In genomic region chr4:1798530-1799363, GRCh38 we compare ENCODE assay signal across 21 cellular contexts.
"Had no signal": no experiment of that assay in that cellular context is flagged by ENCODE, and none has a peak within 500 bp of the region (broad histone marks: within the 10 kb centered on the region; RNA-seq: fewer than 3 reads in every experiment).

No MANE protein-coding gene starts in this region.

- ATAC-seq: activated CD8-positive, alpha-beta memory T cell treated with anti-CD3 and anti-CD28 coated beads, Interleukin-2, amount 10 ng/mL, durations not matched to agents 7 days and 5 days; T-helper 17 cell had no signal

- DNase-seq: activated B cell treated with CpG ODN at 0.5 μM for 24 hours; activated CD4-positive, alpha-beta T cell treated with anti-CD3 and anti-CD28 coated beads for 1 hour; activated CD4-positive, alpha-beta T cell treated with anti-CD3 and anti-CD28 coated beads, Interleukin-2, amount 10 ng/mL, durations not matched to agents 24 days and 14 days; activated CD4-positive, alpha-beta T cell treated with anti-CD3 and anti-CD28 coated beads, Interleukin-2, amount 50 U/mL, for 48 hours; activated CD8-positive, alpha-beta memory T cell treated with anti-CD3 and anti-CD28 coated beads, Interleukin-2, amount 10 ng/mL, durations not matched to agents 7 days and 5 days; activated effector memory CD4-positive, alpha-beta T cell treated with Interleukin-2 at 50 U/mL for 16 hours; activated naive CD4-positive, alpha-beta T cell; activated T-cell treated with anti-CD3 and anti-CD28 coated beads, Interleukin-2, amount 50 U/mL, for 24 hours; aorta; Kasumi-1; NCI-H1048; NCI-H146; NCI-H187 treated with DMSO at 0.1 percent for 48 hours; NCI-H2081 treated with DMSO at 0.1 percent for 48 hours; NCI-H2171; NCI-H226; NCI-H526; NCI-H774; SHP77 treated with DMSO at 0.1 percent for 48 hours; T-helper 17 cell; T-helper 9 cell had no signal
